In the genomic region with DNA sequence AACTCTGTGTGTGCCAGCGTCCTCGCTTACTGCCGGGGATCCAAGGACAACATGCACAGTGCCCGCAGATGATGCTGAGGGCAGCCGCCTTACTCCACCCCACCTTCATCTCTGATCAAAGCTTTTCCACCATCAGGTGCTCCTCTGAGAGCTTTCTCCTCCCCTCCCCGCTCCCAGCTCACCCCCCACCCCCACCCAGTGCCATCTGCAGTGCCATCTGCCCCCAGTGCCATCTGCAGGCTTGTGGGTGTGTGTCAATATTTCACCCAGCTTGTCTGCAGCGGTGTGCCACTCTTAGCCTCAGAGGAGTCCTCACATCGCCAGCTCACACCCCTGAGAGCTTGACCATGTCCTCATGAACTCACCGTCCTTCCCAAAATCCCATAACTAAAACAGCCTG, we compare ENCODE assay signal across 15 cellular contexts.
DNase-seq lines count a peak whose midpoint lies in the region; ATAC-seq and TF ChIP-seq lines count a peak whose summit lies in the region.
"Had no signal": no experiment of that assay in that cellular context is flagged by ENCODE, and none has a peak within 500 bp of the region (broad histone marks: within the 10 kb centered on the region; RNA-seq: fewer than 3 reads in every experiment).

No MANE protein-coding gene starts in this region.

- no peak for DNase-seq in activated naive CD4-positive, alpha-beta T cell treated with anti-CD3 and anti-CD28 coated beads, Interleukin-2, amount 10 ng/mL, durations not matched to agents 7 days and 5 days
- DNase-seq in activated naive CD4-positive, alpha-beta T cell (lab: John Stamatoyannopoulos, UW) = no peak
- DNase-seq in NCI-H2171 (lab: John Stamatoyannopoulos, UW) = peak; percentile 57
- DNase-seq in cerebellum (ENCODE audit: low spot score) = peak; percentile 55
- no peak for DNase-seq in stimulated activated effector memory CD8-positive, alpha-beta T cell treated with anti-CD3 and anti-CD28 coated beads, Interleukin-12 subunit alpha, Interleukin-12 subunit beta, amount 100 ng/mL, for 72 hours (ENCODE audit: low spot score in 2 of 2)
- no peak for DNase-seq in islet precursor cell
- no peak for DNase-seq in right lobe of liver
- DNase-seq: MV-4-11, NCI-H1930, NCI-H774, OCI-M1, Right ventricle myocardium superior had no signal

- no peaks in the 10 kb centered on the region for H3K36me3 ChIP-seq in right lobe of liver

- no peak for TF ChIP-seq POLR2A in right lobe of liver (IDR thresholded peaks at IDR 0.05)

- peaks cover 0 to 8% (median 0%) of the 10 kb centered on the region in 4 donors for H3K4me1 ChIP-seq in right lobe of liver

- no peaks in the 10 kb centered on the region for H3K27me3 ChIP-seq in right lobe of liver

- CTCF ChIA-PET in activated naive CD4-positive, alpha-beta T cell treated with anti-CD3 and anti-CD28 coated beads, Interleukin-2, amount 10 ng/mL, durations not matched to agents 7 days and 5 days (lab: Charles Lee) = no interaction called here

- no peaks in the 10 kb centered on the region for H3K36me3 Mint-ChIP-seq in activated naive CD4-positive, alpha-beta T cell treated with anti-CD3 and anti-CD28 coated beads, Interleukin-2, amount 10 ng/mL, durations not matched to agents 7 days and 5 days
- no peaks in the 10 kb centered on the region for H3K36me3 Mint-ChIP-seq in stimulated activated effector memory CD8-positive, alpha-beta T cell treated with anti-CD3 and anti-CD28 coated beads, Interleukin-12 subunit alpha, Interleukin-12 subunit beta, amount 100 ng/mL, for 72 hours

- intact Hi-C loops in right lobe of liver (cut with DNase I) = no loop called here

- no peaks in the 10 kb centered on the region for H3K4me1 Mint-ChIP-seq in activated naive CD4-positive, alpha-beta T cell treated with anti-CD3 and anti-CD28 coated beads, Interleukin-2, amount 10 ng/mL, durations not matched to agents 7 days and 5 days
- peaks cover 10% of the 10 kb centered on the region for H3K4me1 Mint-ChIP-seq in stimulated activated effector memory CD8-positive, alpha-beta T cell treated with anti-CD3 and anti-CD28 coated beads, Interleukin-12 subunit alpha, Interleukin-12 subunit beta, amount 100 ng/mL, for 72 hours
- H3K4me1 Mint-ChIP-seq: B cell had no signal

- no peak overlapping the region for H3K27ac ChIP-seq in right lobe of liver
- H3K27ac ChIP-seq: KMS-11 had no signal

- H3K27ac Mint-ChIP-seq in activated naive CD4-positive, alpha-beta T cell treated with anti-CD3 and anti-CD28 coated beads, Interleukin-2, amount 10 ng/mL, durations not matched to agents 7 days and 5 days = peak overlapping the region; percentile 11
- H3K27ac Mint-ChIP-seq in stimulated activated effector memory CD8-positive, alpha-beta T cell treated with anti-CD3 and anti-CD28 coated beads, Interleukin-12 subunit alpha, Interleukin-12 subunit beta, amount 100 ng/mL, for 72 hours = peak overlapping the region; percentile 81
- H3K27ac Mint-ChIP-seq: B cell had no signal

- H3K27me3 Mint-ChIP-seq in activated naive CD4-positive, alpha-beta T cell treated with anti-CD3 and anti-CD28 coated beads, Interleukin-2, amount 10 ng/mL, durations not matched to agents 7 days and 5 days = no peaks in the 10 kb centered on the region
- H3K27me3 Mint-ChIP-seq: B cell had no signal

- H3K4me3 ChIP-seq in right lobe of liver = no peak overlapping the region

- no peaks in the 10 kb centered on the region for H3K9me3 ChIP-seq in right lobe of liver

- ATAC-seq in stimulated activated effector memory CD8-positive, alpha-beta T cell treated with anti-CD3 and anti-CD28 coated beads, Interleukin-12 subunit alpha, Interleukin-12 subunit beta, amount 100 ng/mL, for 72 hours = no peak
- no peak for ATAC-seq in HG02885 (IDR thresholded peaks at IDR 0.05; ENCODE audit: poor library complexity, unreplicated experiment)
- no peak for ATAC-seq in right lobe of liver

- no peak overlapping the region for H3K4me3 Mint-ChIP-seq in activated naive CD4-positive, alpha-beta T cell treated with anti-CD3 and anti-CD28 coated beads, Interleukin-2, amount 10 ng/mL, durations not matched to agents 7 days and 5 days
- H3K4me3 Mint-ChIP-seq in stimulated activated effector memory CD8-positive, alpha-beta T cell treated with anti-CD3 and anti-CD28 coated beads, Interleukin-12 subunit alpha, Interleukin-12 subunit beta, amount 100 ng/mL, for 72 hours = no peak overlapping the region
- H3K4me3 Mint-ChIP-seq: B cell had no signal

- no peak for TF ChIP-seq CTCF in right lobe of liver (IDR thresholded peaks at IDR 0.05)

- no peaks in the 10 kb centered on the region for H3K9me3 Mint-ChIP-seq in activated naive CD4-positive, alpha-beta T cell treated with anti-CD3 and anti-CD28 coated beads, Interleukin-2, amount 10 ng/mL, durations not matched to agents 7 days and 5 days
- no peaks in the 10 kb centered on the region for H3K9me3 Mint-ChIP-seq in stimulated activated effector memory CD8-positive, alpha-beta T cell treated with anti-CD3 and anti-CD28 coated beads, Interleukin-12 subunit alpha, Interleukin-12 subunit beta, amount 100 ng/mL, for 72 hours

- 100% methylated on average over 7 of the region's 9 CpGs for WGBS in right lobe of liver (ENCODE audit: insufficient coverage, low coverage, low lambda C conversion rate, missing lambda C conversion rate)

Comparison
In these comparisons a context has a peak if more than half of its experiments do, and no peak if none do; other contexts are left out.
1. DNase-seq: peak in NCI-H2171 (single experiment) and cerebellum (single experiment); none in activated naive CD4-positive, alpha-beta T cell treated with anti-CD3 and anti-CD28 coated beads, Interleukin-2, amount 10 ng/mL, durations not matched to agents 7 days and 5 days (single experiment), activated naive CD4-positive, alpha-beta T cell (0 of 4), stimulated activated effector memory CD8-positive, alpha-beta T cell treated with anti-CD3 and anti-CD28 coated beads, Interleukin-12 subunit alpha, Interleukin-12 subunit beta, amount 100 ng/mL, for 72 hours (0 of 2), islet precursor cell (single experiment) and right lobe of liver (0 of 3).